30 cellular contexts compared by ENCODE assay signal in the genomic region with DNA sequence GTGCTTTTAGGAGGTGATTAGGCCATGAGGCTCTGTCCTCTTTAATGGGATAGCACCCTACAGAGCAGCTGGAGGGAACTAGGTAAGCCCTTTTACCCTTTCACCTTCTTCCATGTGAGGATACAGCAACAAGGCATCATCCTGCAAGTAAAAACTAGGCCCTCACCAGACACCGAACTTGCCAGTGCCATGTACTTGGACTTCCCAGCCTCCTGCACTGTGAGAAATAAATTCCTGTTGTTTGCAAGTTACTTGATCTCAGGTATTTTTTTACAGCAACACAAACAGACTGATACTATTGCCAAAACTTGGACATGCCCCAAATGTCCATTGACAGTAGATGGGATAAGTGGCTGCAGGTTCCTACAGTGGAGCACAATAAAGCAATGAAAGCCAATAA.
"Had no signal": no experiment of that assay in that cellular context is flagged by ENCODE, and none has a peak within 500 bp of the region (broad histone marks: within the 10 kb centered on the region; RNA-seq: fewer than 3 reads in every experiment).

No MANE protein-coding gene starts in this region.

- H2AFZ ChIP-seq: PC-9 had no signal

- H3K27me3 ChIP-seq: MG63, Peyer's patch, SJSA1 had no signal

- H3K9ac ChIP-seq: SK-N-SH had no signal

- H3K4me1 ChIP-seq: Peyer's patch, SJSA1 had no signal

- DNase-seq: Kasumi-1, MG63, NCI-H1048, NCI-H1092 treated with DMSO at 0.1 percent for 48 hours, NCI-H1105 treated with DMSO at 0.1 percent for 48 hours, NCI-H1417, NCI-H1436, NCI-H146, NCI-H1694, NCI-H187, NCI-H1930, NCI-H2081 treated with DMSO at 0.1 percent for 48 hours, NCI-H2107, NCI-H2171, NCI-H226, NCI-H446 treated with DMSO at 0.1 percent for 48 hours, NCI-H510A, NCI-H524, NCI-H69, NCI-H748 treated with DMSO at 0.1 percent for 48 hours, NCI-H82, PC-9, Peyer's patch, Right ventricle myocardium superior, RPMI8226, SHP77 treated with DMSO at 0.1 percent for 48 hours, SK-N-SH, T-cell, T-helper 17 cell had no signal

- H3K36me3 ChIP-seq: MG63, Peyer's patch, SJSA1 had no signal

- H3K27ac ChIP-seq: PC-9, Peyer's patch, SJSA1 had no signal

- H3K4me3 ChIP-seq: MG63, PC-9, Peyer's patch, SJSA1 had no signal

- H3K9me3 ChIP-seq: SJSA1, SK-N-SH had no signal

- H3K9me2 ChIP-seq: SK-N-SH had no signal

- H3K4me2 ChIP-seq: SK-N-SH had no signal

- ATAC-seq: T-cell, T-helper 17 cell had no signal
